11 cellular contexts compared by ENCODE assay signal in the genomic region with DNA sequence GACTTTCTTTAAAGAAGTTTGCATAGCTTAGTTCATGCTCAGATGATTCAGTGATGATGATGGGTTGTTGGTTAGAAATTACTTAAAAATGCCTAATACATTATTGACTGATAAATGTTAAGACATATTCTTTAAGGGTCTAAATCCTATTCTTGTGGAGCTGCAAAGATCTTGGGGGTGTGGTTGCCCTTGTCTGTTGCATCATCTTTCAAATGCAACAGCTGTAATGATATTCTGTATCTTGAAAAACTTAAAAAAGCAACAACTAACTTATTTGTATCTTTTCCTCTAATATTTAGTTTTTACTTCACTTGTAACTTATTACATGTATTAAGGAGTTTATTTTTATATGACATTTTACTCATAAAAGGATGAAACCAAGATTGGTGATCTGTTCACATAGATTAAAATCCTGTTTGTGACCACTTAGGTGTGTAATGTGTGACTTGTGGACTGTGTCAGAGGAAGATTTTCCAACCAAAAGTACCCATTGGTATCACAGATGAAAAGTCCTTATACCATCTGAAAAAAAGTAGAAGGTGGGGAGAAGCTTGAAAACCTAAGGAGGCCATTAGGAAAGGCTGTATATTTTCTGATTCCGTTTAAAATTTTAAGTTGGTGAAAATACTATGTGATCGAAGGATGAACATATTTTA.
"Had no signal": no experiment of that assay in that cellular context is flagged by ENCODE, and none has a peak within 500 bp of the region (broad histone marks: within the 10 kb centered on the region; RNA-seq: fewer than 3 reads in every experiment).

No MANE protein-coding gene starts in this region.

- H3K4me3 Mint-ChIP-seq: activated naive CD4-positive, alpha-beta T cell treated with anti-CD3 and anti-CD28 coated beads for 36 hours; activated T-helper 17 cell treated with anti-CD3 and anti-CD28 coated beads, Interleukin-2, amount 50 U/mL, for 72 hours; central memory CD8-positive, alpha-beta T cell; natural killer cell had no signal

- H3K4me1 Mint-ChIP-seq: central memory CD8-positive, alpha-beta T cell had no signal

- H3K36me3 Mint-ChIP-seq: natural killer cell had no signal

- H3K9me3 ChIP-seq: body of pancreas had no signal

- H3K4me3 ChIP-seq: body of pancreas had no signal

- ATAC-seq: activated T-helper 17 cell treated with anti-CD3 and anti-CD28 coated beads, Interleukin-2, amount 50 U/mL, for 72 hours; body of pancreas; left lobe of liver; natural killer cell had no signal

- H3K9me3 Mint-ChIP-seq: activated naive CD4-positive, alpha-beta T cell treated with anti-CD3 and anti-CD28 coated beads for 36 hours; activated T-helper 17 cell treated with anti-CD3 and anti-CD28 coated beads, Interleukin-2, amount 50 U/mL, for 72 hours; central memory CD8-positive, alpha-beta T cell; natural killer cell had no signal

- H3K27ac Mint-ChIP-seq: activated naive CD4-positive, alpha-beta T cell treated with anti-CD3 and anti-CD28 coated beads for 36 hours; activated T-helper 17 cell treated with anti-CD3 and anti-CD28 coated beads, Interleukin-2, amount 50 U/mL, for 72 hours; natural killer cell had no signal

- H3K27me3 ChIP-seq: body of pancreas had no signal

- DNase-seq: activated CD4-positive, alpha-beta T cell treated with anti-CD3 and anti-CD28 coated beads for 4 hours; activated naive CD4-positive, alpha-beta T cell treated with anti-CD3 and anti-CD28 coated beads for 36 hours; body of pancreas; effector memory CD4-positive, alpha-beta T cell; natural killer cell; stimulated activated CD4-positive, alpha-beta T cell treated with anti-CD3 and anti-CD28 coated beads, Interleukin-2, amount 100 ng/mL, for 48 hours; SW 1271; T-helper 9 cell had no signal

- H3K27ac ChIP-seq: body of pancreas had no signal

- H3K27me3 Mint-ChIP-seq: activated T-helper 17 cell treated with anti-CD3 and anti-CD28 coated beads, Interleukin-2, amount 50 U/mL, for 72 hours had no signal
